In the genomic region with DNA sequence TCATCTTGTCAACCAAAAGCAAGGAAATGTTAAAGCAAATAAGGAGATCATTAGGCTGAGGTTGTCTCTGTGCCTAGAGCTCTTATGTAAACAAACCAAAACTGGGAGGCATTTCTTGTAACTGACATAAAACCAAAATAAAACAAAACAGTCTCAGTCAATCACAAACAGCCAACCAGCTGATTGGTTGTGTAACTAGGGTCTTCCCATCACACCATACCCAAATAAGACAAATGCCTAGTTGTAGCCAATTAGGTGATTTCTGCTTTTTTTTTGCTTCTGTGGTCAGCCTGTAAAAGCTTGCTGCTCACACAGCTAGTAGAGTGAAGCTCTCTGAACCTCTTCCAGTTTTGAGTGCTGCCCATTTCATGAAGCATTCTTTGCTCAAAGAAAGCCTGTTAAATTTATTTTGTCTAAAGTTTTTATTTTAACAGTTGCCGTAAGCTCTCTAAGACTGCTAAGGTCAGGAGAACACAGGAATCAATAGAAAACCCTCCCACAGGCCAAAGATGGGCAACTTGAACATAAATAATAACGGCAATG, we compare ENCODE assay signal across 16 cellular contexts.
"Had no signal": no experiment of that assay in that cellular context is flagged by ENCODE, and none has a peak within 500 bp of the region (broad histone marks: within the 10 kb centered on the region; RNA-seq: fewer than 3 reads in every experiment).

No MANE protein-coding gene starts in this region.

- H3K4me1 ChIP-seq: right lobe of liver, suprapubic skin had no signal

- H3K36me3 ChIP-seq: neural progenitor cell, ovary, right lobe of liver, suprapubic skin had no signal

- ATAC-seq: activated T-cell treated with anti-CD3 and anti-CD28 coated beads, Interleukin-2, amount 50 U/mL, for 72 hours had no signal

- DNase-seq: activated CD4-positive, alpha-beta T cell treated with anti-CD3 and anti-CD28 coated beads, Interleukin-2, amount 10 ng/mL, durations not matched to agents 7 days and 5 days; activated CD4-positive, CD25-positive, alpha-beta regulatory T cell; activated CD8-positive, alpha-beta memory T cell treated with anti-CD3 and anti-CD28 coated beads, Interleukin-2, amount 50 U/mL, for 48 hours; activated T-cell treated with anti-CD3 and anti-CD28 coated beads, Interleukin-2, amount 50 U/mL, for 72 hours; aorta; cortex of kidney; effector CD8-positive, alpha-beta T cell; islet precursor cell; naive B cell; ovary; right lobe of liver; trophoblast cell had no signal

- H3K9me3 ChIP-seq: ovary, right lobe of liver, suprapubic skin had no signal

- H3K27ac ChIP-seq: hepatocyte, neural progenitor cell, ovary, right lobe of liver, suprapubic skin had no signal

- H3K4me3 ChIP-seq: hepatocyte, neural progenitor cell, ovary, right lobe of liver, smooth muscle cell, suprapubic skin had no signal
